8 cellular contexts compared by ENCODE assay signal in genomic region chr9:38392235-38393127, GRCh38. TPM values are rescaled to one million over a fixed set of nuclear protein-coding genes. Genes with fewer than 3 reads are reported as not detected.
DNase-seq lines count a peak whose midpoint lies in the region; ATAC-seq and TF ChIP-seq lines count a peak whose summit lies in the region.

ALDH1B1 (plus strand) TSS chr9:38392702; CDS start chr9:38395749, 3,047 bp downstream.

- H3K4me3 ChIP-seq in NT2/D1 (ENCODE audit: insufficient read length, low read depth), result peak within 1 kb of the TSS; percentile 70
- peak within 1 kb of the TSS; percentile 95 for H3K4me3 ChIP-seq in epithelial cell of proximal tubule (ENCODE audit: low read depth, low read length)

- H3K9ac ChIP-seq in NT2/D1 (ENCODE audit: insufficient read length, low read depth), result peak within 1 kb of the TSS; percentile 79

- peak; percentile 21 for TF ChIP-seq CTCF in epithelial cell of proximal tubule (conservative IDR thresholded peaks at IDR 0.05; ENCODE audit: low read depth, low read length)

- peak; percentile 79 for DNase-seq in COR-L47 (lab: John Stamatoyannopoulos, UW)
- peak; percentile 89 for DNase-seq in NT2/D1 (ENCODE audit: low read depth, low spot score)
- DNase-seq in activated CD8-positive, alpha-beta memory T cell treated with anti-CD3 and anti-CD28 coated beads, Interleukin-2, amount 50 U/mL, for 4 hours, result peak; percentile 69
- no peak for DNase-seq in epithelial cell of proximal tubule (ENCODE audit: low read depth)
- DNase-seq in mucosa of gallbladder (ENCODE audit: low spot score), result peak; percentile 89
- DNase-seq in stimulated activated CD8-positive, alpha-beta memory T cell treated with anti-CD3 and anti-CD28 coated beads, Interleukin-4, amount 100 ng/mL, for 48 hours, result peak; percentile 81

- peak; percentile 99 for ATAC-seq in GM19397 (IDR thresholded peaks at IDR 0.05; ENCODE audit: unreplicated experiment)
- peak; percentile 94 for ATAC-seq in HG03558 (IDR thresholded peaks at IDR 0.05; ENCODE audit: extremely low read depth, unreplicated experiment)

- H3K27me3 ChIP-seq in NT2/D1 (ENCODE audit: insufficient read depth, insufficient read length), result peaks cover 23% of the 10 kb centered on the region

- H3K36me3 ChIP-seq in NT2/D1 (ENCODE audit: insufficient read depth, insufficient read length, low read length), result peaks cover 35% of the 10 kb centered on the region

- H3K9me3 ChIP-seq in NT2/D1 (ENCODE audit: insufficient read depth, low read length), result no peaks in the 10 kb centered on the region

- H3K4me1 ChIP-seq in NT2/D1 (ENCODE audit: insufficient read depth, insufficient read length), result no peaks in the 10 kb centered on the region

RNA-seq across cellular contexts. Expression of gene ALDH1B1, which starts in this region (rescaled TPM):
- total RNA-seq in epithelial cell of proximal tubule, result 47.5 and 79.3 TPM in 2 replicates
- 146 TPM for total RNA-seq in mucosa of gallbladder
